ENCODE assay signal across 9 cellular contexts in genomic region chr3:72176537-72177041, GRCh38.
DNase-seq lines count a peak whose midpoint lies in the region; ATAC-seq and TF ChIP-seq lines count a peak whose summit lies in the region.
"Had no signal": no experiment of that assay in that cellular context is flagged by ENCODE, and none has a peak within 500 bp of the region (broad histone marks: within the 10 kb centered on the region; RNA-seq: fewer than 3 reads in every experiment).

No MANE protein-coding gene starts in this region.

- DNase-seq in adipocyte (ENCODE audit: low read depth): no peak
- DNase-seq in stimulated activated naive CD8-positive, alpha-beta T cell treated with anti-CD3 and anti-CD28 coated beads, Interleukin-15, amount 100 ng/mL, for 72 hours: no peak
- no peak for DNase-seq in HFFc6
- no peak for DNase-seq in NCI-H1694 treated with DMSO at 0.1 percent for 48 hours (lab: John Stamatoyannopoulos, UW)
- no peak for DNase-seq in activated T-cell treated with anti-CD3 and anti-CD28 coated beads, Interleukin-2, amount 50 U/mL, for 48 hours
- DNase-seq in NCI-H2107 (lab: John Stamatoyannopoulos, UW): no peak

- H3K9ac ChIP-seq in adipocyte (ENCODE audit: low read length): peak overlapping the region; percentile 48
- H3K9ac ChIP-seq: parathyroid adenoma had no signal

- H3K4me1 Mint-ChIP-seq in stimulated activated naive CD8-positive, alpha-beta T cell treated with anti-CD3 and anti-CD28 coated beads, Interleukin-15, amount 100 ng/mL, for 72 hours: peaks cover 18% of the 10 kb centered on the region
- peaks cover 16% of the 10 kb centered on the region for H3K4me1 Mint-ChIP-seq in HFFc6 (ENCODE audit: low read depth)

- peaks cover 50% of the 10 kb centered on the region for H3K4me1 ChIP-seq in adipocyte (ENCODE audit: control insufficient read depth, insufficient read depth, low read length)
- H3K4me1 ChIP-seq: parathyroid adenoma had no signal

- peak overlapping the region; percentile 79 to 92 for H3K27ac Mint-ChIP-seq in stimulated activated naive CD8-positive, alpha-beta T cell treated with anti-CD3 and anti-CD28 coated beads, Interleukin-15, amount 100 ng/mL, for 72 hours
- no peak overlapping the region for H3K27ac Mint-ChIP-seq in HFFc6

- H3K4me3 Mint-ChIP-seq in stimulated activated naive CD8-positive, alpha-beta T cell treated with anti-CD3 and anti-CD28 coated beads, Interleukin-15, amount 100 ng/mL, for 72 hours: peak overlapping the region; percentile 21 to 69
- no peak overlapping the region for H3K4me3 Mint-ChIP-seq in HFFc6

- peaks cover 5% of the 10 kb centered on the region for H3K27me3 ChIP-seq in adipocyte (replicated peaks; ENCODE audit: control insufficient read depth, insufficient read depth, low read length)

- no peaks in the 10 kb centered on the region for H3K36me3 Mint-ChIP-seq in HFFc6 (ENCODE audit: low read depth)

- H3K36me3 ChIP-seq in adipocyte (ENCODE audit: control insufficient read depth, insufficient read depth, low read length, severe bottlenecking): no peaks in the 10 kb centered on the region

- no peak for TF ChIP-seq CTCF in HFFc6 (IDR thresholded peaks at IDR 0.05)

- no peaks in the 10 kb centered on the region for H3K9me3 ChIP-seq in adipocyte (ENCODE audit: control insufficient read depth, low read length)

- H3K4me3 ChIP-seq in adipocyte (ENCODE audit: low read length): peak overlapping the region; percentile 47

- peaks cover 44% of the 10 kb centered on the region for H3K27me3 Mint-ChIP-seq in stimulated activated naive CD8-positive, alpha-beta T cell treated with anti-CD3 and anti-CD28 coated beads, Interleukin-15, amount 100 ng/mL, for 72 hours
- H3K27me3 Mint-ChIP-seq in HFFc6 (ENCODE audit: insufficient read depth): peaks cover 17% of the 10 kb centered on the region

- H3K9me3 Mint-ChIP-seq in stimulated activated naive CD8-positive, alpha-beta T cell treated with anti-CD3 and anti-CD28 coated beads, Interleukin-15, amount 100 ng/mL, for 72 hours: peaks cover 0 to 6% of the 10 kb centered on the region in 2 donors
- peaks cover 5% of the 10 kb centered on the region; the same call in 1 of the 2 replicates for H3K9me3 Mint-ChIP-seq in HFFc6

- peak; percentile 88 for ATAC-seq in GM19372 (IDR thresholded peaks at IDR 0.05; ENCODE audit: low read depth, unreplicated experiment)
- ATAC-seq in HG03108 (IDR thresholded peaks at IDR 0.05; ENCODE audit: unreplicated experiment): peak; percentile 92
- no peak for ATAC-seq in stimulated activated naive CD8-positive, alpha-beta T cell treated with anti-CD3 and anti-CD28 coated beads, Interleukin-15, amount 100 ng/mL, for 72 hours
